In genomic region chr7:132907380-132907940, GRCh38 we compare ENCODE assay signal across 26 cellular contexts.
DNase-seq lines count a peak whose midpoint lies in the region; ATAC-seq, FAIRE-seq and TF ChIP-seq lines count a peak whose summit lies in the region.
"Had no signal": no experiment of that assay in that cellular context is flagged by ENCODE, and none has a peak within 500 bp of the region (broad histone marks: within the 10 kb centered on the region; RNA-seq: fewer than 3 reads in every experiment).

No MANE protein-coding gene starts in this region.

- no peak overlapping the region for H3K56ac ChIP-seq in mesendoderm (ENCODE audit: low read length)

- H3K18ac ChIP-seq in mesendoderm (ENCODE audit: low read length): no peak overlapping the region

- peak; percentile 21 for FAIRE-seq in GM19239 (lab: Jason Lieb, UNC)
- FAIRE-seq: A204.1, GM18507, HepG2 had no signal

- no peaks in the 10 kb centered on the region for H3K4me1 ChIP-seq in mammary epithelial cell (ENCODE audit: insufficient read depth, low read length)
- H3K4me1 ChIP-seq in mesendoderm (ENCODE audit: control insufficient read depth, low read depth, low read length): no peaks in the 10 kb centered on the region
- no peaks in the 10 kb centered on the region for H3K4me1 ChIP-seq in esophagus muscularis mucosa
- H3K4me1 ChIP-seq: BLaER1, HAP-1 had no signal

- DNase-seq in MCF 10A (ENCODE audit: unreplicated experiment) (no peak), mammary epithelial cell (no peak), GM19239 (ENCODE audit: insufficient read length, low spot score) (no peak), WTC11 (ENCODE audit: low spot score) (no peak), mesendoderm (peak; percentile 83), esophagus muscularis mucosa (ENCODE audit: extremely low spot score) (no peak), DMS 273 (lab: John Stamatoyannopoulos, UW; ENCODE audit: unreplicated experiment) (no peak)
- DNase-seq: CD4-positive, CD25-positive, alpha-beta regulatory T cell; GOT3; HFFc6; MG63; NCI-H1105 treated with DMSO at 0.1 percent for 48 hours; NCI-H146; NCI-H1930; NCI-H2107; NCI-H446; NCI-H524 treated with DMSO at 0.1 percent for 48 hours; NCI-H774; PC-9; SHP77 had no signal

- in situ Hi-C loops in mammary epithelial cell (cut with MboI; ENCODE audit: low sequenced_read_pairs in 2 of 2): no loop called here

- H2BK5ac ChIP-seq in mesendoderm (ENCODE audit: low read length): no peak overlapping the region

- no peak overlapping the region for H3K27ac ChIP-seq in mammary epithelial cell (ENCODE audit: insufficient read depth, low read depth, low read length)
- no peak overlapping the region for H3K27ac ChIP-seq in mesendoderm (ENCODE audit: low read depth, low read length)
- no peak overlapping the region for H3K27ac ChIP-seq in esophagus muscularis mucosa (replicated peaks in 1 of 4)
- H3K27ac ChIP-seq: BLaER1, PC-9 had no signal

- no peak overlapping the region for H2AK5ac ChIP-seq in mesendoderm (ENCODE audit: low read length)

- no peak for TF ChIP-seq POLR2A in esophagus muscularis mucosa (IDR thresholded peaks at IDR 0.05; ENCODE audit: low read depth)

- H3K4me1 Mint-ChIP-seq in MCF 10A (ENCODE audit: insufficient read depth, unreplicated experiment): no peaks in the 10 kb centered on the region
- peaks cover 19% of the 10 kb centered on the region for H3K4me1 Mint-ChIP-seq in WTC11

- no peak overlapping the region for H3K9ac ChIP-seq in mammary epithelial cell (ENCODE audit: insufficient read depth, low read length)
- no peak overlapping the region for H3K9ac ChIP-seq in mesendoderm (ENCODE audit: low read length)
- H3K9ac ChIP-seq: BLaER1 had no signal

- 100% methylated on average over 3 of the region's 3 CpGs for WGBS in mammary epithelial cell (ENCODE audit: low coverage, missing lambda C conversion rate)
- WGBS in mesendoderm (ENCODE audit: extremely low coverage, insufficient coverage, low lambda C conversion rate): no CpG with 5 or more reads among the region's 3 CpGs
- WGBS in esophagus muscularis mucosa: 77% methylated on average over 3 of the region's 3 CpGs

- no peak overlapping the region for H3K4ac ChIP-seq in mesendoderm (ENCODE audit: low read depth, low read length)

- H3K36me3 ChIP-seq in mammary epithelial cell (ENCODE audit: insufficient read depth, low read length) (peaks cover 2% of the 10 kb centered on the region), mesendoderm (ENCODE audit: control insufficient read depth, insufficient read depth, low read length) (no peaks in the 10 kb centered on the region), esophagus muscularis mucosa (no peaks in the 10 kb centered on the region)
- H3K36me3 ChIP-seq: HAP-1, MG63 had no signal

- no peak overlapping the region for H3K23ac ChIP-seq in mesendoderm (ENCODE audit: low read length)

- CTCF ChIA-PET in MCF 10A (lab: Yijun Ruan, JAX): no interaction called here
- CTCF ChIA-PET in mammary epithelial cell (lab: Charles Lee; ENCODE audit: low non-redundant PET): no interaction called here
- CTCF ChIA-PET in WTC11 (lab: Charles Lee): no interaction called here

- peak overlapping the region; percentile 33 for H3K27ac Mint-ChIP-seq in MCF 10A (ENCODE audit: low read depth, unreplicated experiment)
- H3K27ac Mint-ChIP-seq in WTC11: no peak overlapping the region
- H3K27ac Mint-ChIP-seq: HFFc6 had no signal

- H3K79me1 ChIP-seq in mesendoderm (ENCODE audit: low read length): no peaks in the 10 kb centered on the region

- H3K4me3 ChIP-seq in mammary epithelial cell (replicated peaks in 1 of 3; ENCODE audit: insufficient read depth in 1 of 3, low read depth in 2 of 3, low read length in 3 of 3) (no peak overlapping the region), mesendoderm (ENCODE audit: low read length) (no peak overlapping the region), esophagus muscularis mucosa (no peak overlapping the region)
- H3K4me3 ChIP-seq: BLaER1, HAP-1, MG63, PC-9 had no signal

- H3K9me3 ChIP-seq in mammary epithelial cell (replicated peaks; ENCODE audit: insufficient read depth, low read length) (no peaks in the 10 kb centered on the region), esophagus muscularis mucosa (no peaks in the 10 kb centered on the region)
- H3K9me3 ChIP-seq: HAP-1, MG63 had no signal

- dilution Hi-C loops in mammary epithelial cell (cut with HindIII; ENCODE audit: low sequenced_read_pairs): no loop called here

- H4K8ac ChIP-seq in mesendoderm (ENCODE audit: low read depth, low read length): no peak overlapping the region

- ATAC-seq in WTC11 (peak; percentile 51; the same call in 1 of the 2 replicates), GM21723 (IDR thresholded peaks at IDR 0.05; ENCODE audit: unreplicated experiment) (no peak)
- ATAC-seq: HepG2 had no signal

- H4K20me1 ChIP-seq in mammary epithelial cell (ENCODE audit: insufficient read depth, low read length): no peaks in the 10 kb centered on the region

- H2BK15ac ChIP-seq in mesendoderm (replicated peaks; ENCODE audit: low read depth): no peak overlapping the region

- no peaks in the 10 kb centered on the region for H3K9me3 Mint-ChIP-seq in MCF 10A (ENCODE audit: unreplicated experiment)
- H3K9me3 Mint-ChIP-seq in WTC11: no peaks in the 10 kb centered on the region; the same call in 1 of the 2 replicates
- H3K9me3 Mint-ChIP-seq: HFFc6 had no signal

- H3K4me3 Mint-ChIP-seq in MCF 10A (ENCODE audit: unreplicated experiment) (no peak overlapping the region), WTC11 (no peak overlapping the region)
- H3K4me3 Mint-ChIP-seq: CD4-positive, CD25-positive, alpha-beta regulatory T cell; HFFc6 had no signal

- no peaks in the 10 kb centered on the region for H3K27me3 Mint-ChIP-seq in MCF 10A (ENCODE audit: insufficient read depth, unreplicated experiment)
- no peaks in the 10 kb centered on the region for H3K27me3 Mint-ChIP-seq in WTC11 (ENCODE audit: low read depth)
- H3K27me3 Mint-ChIP-seq: CD4-positive, CD25-positive, alpha-beta regulatory T cell had no signal

- POLR2A ChIA-PET in MCF 10A (lab: Yijun Ruan, JAX) (no interaction called here), WTC11 (lab: Charles Lee) (no interaction called here)

- no peaks in the 10 kb centered on the region for H3K79me2 ChIP-seq in mammary epithelial cell (ENCODE audit: insufficient read depth, low read length)
- H3K79me2 ChIP-seq in mesendoderm (ENCODE audit: control insufficient read depth, insufficient read depth, low read length): no peaks in the 10 kb centered on the region

- TF ChIP-seq CTCF in MCF 10A (IDR thresholded peaks at IDR 0.05; ENCODE audit: unreplicated experiment) (no peak), mammary epithelial cell (conservative IDR thresholded peaks at IDR 0.05 in 1 of 2, IDR thresholded peaks at IDR 0.05 in 1 of 2; ENCODE audit: extremely low read depth in 1 of 2, insufficient read depth in 1 of 2, low read depth in 1 of 2, low read length in 2 of 2) (no peak), WTC11 (IDR thresholded peaks at IDR 0.05) (no peak), esophagus muscularis mucosa (IDR thresholded peaks at IDR 0.05) (no peak)

- no peak overlapping the region for H4K5ac ChIP-seq in mesendoderm (ENCODE audit: low read length)

- H3K36me3 Mint-ChIP-seq in MCF 10A (ENCODE audit: insufficient read depth, unreplicated experiment) (peaks cover 20% of the 10 kb centered on the region), WTC11 (peaks cover 5% of the 10 kb centered on the region)

- intact Hi-C loops in MCF 10A (cut with micrococcal nuclease): no loop called here
- intact Hi-C loops in mammary epithelial cell (cut with micrococcal nuclease): no loop called here
- intact Hi-C loops in esophagus muscularis mucosa (cut with DNase I): no loop called here

- TF ChIP-seq EP300 in esophagus muscularis mucosa (IDR thresholded peaks at IDR 0.05): no peak

- BruUV-seq in MCF 10A (replicated peaks; lab: Mats Ljungman, UMichigan): no TSS peak
- no TSS peak for BruUV-seq in mammary epithelial cell (replicated peaks; lab: Mats Ljungman, UMichigan)

- H3K4me2 ChIP-seq in mammary epithelial cell (ENCODE audit: insufficient read depth, low read depth, low read length) (no peak overlapping the region), mesendoderm (ENCODE audit: low read length) (no peak overlapping the region)
- H3K4me2 ChIP-seq: BLaER1, PC-9 had no signal

- no peak overlapping the region for H2AFZ ChIP-seq in mammary epithelial cell (ENCODE audit: low read depth, low read length)
- H2AFZ ChIP-seq: PC-9 had no signal

- no peak overlapping the region for H2BK120ac ChIP-seq in mesendoderm (ENCODE audit: low read depth, low read length)

- no peaks in the 10 kb centered on the region for H3K27me3 ChIP-seq in mammary epithelial cell (ENCODE audit: insufficient read depth, low read length)
- H3K27me3 ChIP-seq in mesendoderm (ENCODE audit: insufficient read depth, low read length, poor library complexity): no peaks in the 10 kb centered on the region
- H3K27me3 ChIP-seq in esophagus muscularis mucosa: no peaks in the 10 kb centered on the region
- H3K27me3 ChIP-seq: BLaER1, MG63 had no signal

TF ChIP-seq in WTC11, 78 proteins besides CTCF, POLR2A, EP300 and RAD21 (continues in another document):
- TF ChIP-seq ELF4 (CRISPR knock-in tag; IDR thresholded peaks at IDR 0.05; ENCODE audit: low read depth) (no peak), ZNF671 (CRISPR knock-in tag; IDR thresholded peaks at IDR 0.05) (no peak), ESRRA (CRISPR knock-in tag; IDR thresholded peaks at IDR 0.05; ENCODE audit: borderline replicate concordance) (no peak)
- TF ChIP-seq, protein P1, sequence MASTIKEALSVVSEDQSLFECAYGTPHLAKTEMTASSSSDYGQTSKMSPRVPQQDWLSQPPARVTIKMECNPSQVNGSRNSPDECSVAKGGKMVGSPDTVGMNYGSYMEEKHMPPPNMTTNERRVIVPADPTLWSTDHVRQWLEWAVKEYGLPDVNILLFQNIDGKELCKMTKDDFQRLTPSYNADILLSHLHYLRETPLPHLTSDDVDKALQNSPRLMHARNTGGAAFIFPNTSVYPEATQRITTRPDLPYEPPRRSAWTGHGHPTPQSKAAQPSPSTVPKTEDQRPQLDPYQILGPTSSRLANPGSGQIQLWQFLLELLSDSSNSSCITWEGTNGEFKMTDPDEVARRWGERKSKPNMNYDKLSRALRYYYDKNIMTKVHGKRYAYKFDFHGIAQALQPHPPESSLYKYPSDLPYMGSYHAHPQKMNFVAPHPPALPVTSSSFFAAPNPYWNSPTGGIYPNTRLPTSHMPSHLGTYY (CRISPR knock-in tag; IDR thresholded peaks at IDR 0.05): no peak
- TF ChIP-seq, protein P2, sequence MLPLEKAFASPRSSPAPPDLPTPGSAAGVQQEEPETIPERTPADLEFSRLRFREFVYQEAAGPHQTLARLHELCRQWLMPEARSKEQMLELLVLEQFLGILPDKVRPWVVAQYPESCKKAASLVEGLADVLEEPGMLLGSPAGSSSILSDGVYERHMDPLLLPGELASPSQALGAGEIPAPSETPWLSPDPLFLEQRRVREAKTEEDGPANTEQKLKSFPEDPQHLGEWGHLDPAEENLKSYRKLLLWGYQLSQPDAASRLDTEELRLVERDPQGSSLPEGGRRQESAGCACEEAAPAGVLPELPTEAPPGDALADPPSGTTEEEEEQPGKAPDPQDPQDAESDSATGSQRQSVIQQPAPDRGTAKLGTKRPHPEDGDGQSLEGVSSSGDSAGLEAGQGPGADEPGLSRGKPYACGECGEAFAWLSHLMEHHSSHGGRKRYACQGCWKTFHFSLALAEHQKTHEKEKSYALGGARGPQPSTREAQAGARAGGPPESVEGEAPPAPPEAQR (CRISPR knock-in tag; IDR thresholded peaks at IDR 0.05): no peak
